In genomic region chr22:23219787-23220484, GRCh38 we compare ENCODE assay signal across 8 cellular contexts. TPM values are rescaled to one million over a fixed set of nuclear protein-coding genes. Genes with fewer than 3 reads are reported as not detected.
DNase-seq lines count a peak whose midpoint lies in the region; ATAC-seq and TF ChIP-seq lines count a peak whose summit lies in the region.

No MANE protein-coding gene starts in this region.

- H3K4me1 ChIP-seq in rectal smooth muscle tissue (ENCODE audit: control insufficient read depth, insufficient read depth, low read length) = peaks cover 3% of the 10 kb centered on the region

- peak overlapping the region; percentile 74 for H3K4me3 Mint-ChIP-seq in activated B cell treated with CpG ODN at 0.5 μM for 24 hours

- H3K27me3 ChIP-seq in HL-60 (ENCODE audit: insufficient read depth, poor library complexity, severe bottlenecking) = no peaks in the 10 kb centered on the region
- no peaks in the 10 kb centered on the region for H3K27me3 ChIP-seq in rectal smooth muscle tissue (ENCODE audit: control insufficient read depth, insufficient read depth, low read length)

- peak overlapping the region; percentile 88 for H3K27ac ChIP-seq in HL-60 (replicated peaks)
- H3K27ac ChIP-seq in rectal smooth muscle tissue (ENCODE audit: low read depth, low read length) = no peak overlapping the region

- no peaks in the 10 kb centered on the region for H3K36me3 Mint-ChIP-seq in activated B cell treated with CpG ODN at 0.5 μM for 24 hours (ENCODE audit: low read depth)

- peaks cover 73% of the 10 kb centered on the region for H3K4me1 Mint-ChIP-seq in activated B cell treated with CpG ODN at 0.5 μM for 24 hours

- H3K4me3 ChIP-seq in HL-60 (replicated peaks; ENCODE audit: insufficient read depth, low read length) (no peak overlapping the region), rectal smooth muscle tissue (ENCODE audit: low read length) (peak overlapping the region; percentile 17)

- intact Hi-C loops in left ventricle myocardium superior (cut with micrococcal nuclease) = no loop called here
- intact Hi-C loops in Right ventricle myocardium inferior (cut with DNase I) = no loop called here
- intact Hi-C loops in activated B cell treated with CpG ODN at 0.5 μM for 24 hours (cut with micrococcal nuclease) = loop anchor here (1.0 to 2.0 kb wide), 6 partner anchors 12 to 77 kb away; no protein-coding TSS in a partner anchor

- H3K9ac ChIP-seq in rectal smooth muscle tissue (ENCODE audit: low read length) = no peak overlapping the region

- no peaks in the 10 kb centered on the region for H3K9me3 Mint-ChIP-seq in activated B cell treated with CpG ODN at 0.5 μM for 24 hours

- DNase-seq in left ventricle myocardium superior = peak; percentile 39
- DNase-seq in Right ventricle myocardium inferior (ENCODE audit: missing footprints) = no peak
- peak; percentile 81 to 89 for DNase-seq in HL-60 (ENCODE audit: low read depth in 1 of 2, low spot score in 1 of 2)
- peak; percentile 66 for DNase-seq in activated B cell treated with CpG ODN at 0.5 μM for 24 hours
- DNase-seq in dermis blood vessel endothelial cell = peak; percentile 69
- DNase-seq in NCI-H1105 treated with DMSO at 0.1 percent for 48 hours (lab: John Stamatoyannopoulos, UW) = no peak

- POLR2A ChIA-PET in activated B cell treated with CpG ODN at 0.5 μM for 24 hours (lab: Charles Lee) = interaction anchor here (1.1 to 4.7 kb wide), 6 partner anchors 12 to 76 kb away, joined by 4 to 17 read pairs (median 8); no protein-coding TSS in a partner anchor

- CTCF ChIA-PET in activated B cell treated with CpG ODN at 0.5 μM for 24 hours (lab: Charles Lee) = interaction anchor here (1.7 to 2.2 kb wide), 3 partner anchors 39 to 62 kb away, joined by 4 to 7 read pairs (median 7); partner anchors contain the start of gene BCR

- no peaks in the 10 kb centered on the region for H3K36me3 ChIP-seq in rectal smooth muscle tissue (ENCODE audit: control insufficient read depth, insufficient read depth, low read length)

- TF ChIP-seq CTCF in HL-60 (IDR thresholded peaks at IDR 0.05; ENCODE audit: insufficient read depth, low read length) (no peak), activated B cell treated with CpG ODN at 0.5 μM for 24 hours (IDR thresholded peaks at IDR 0.05) (no peak)

- H3K27ac Mint-ChIP-seq in activated B cell treated with CpG ODN at 0.5 μM for 24 hours = peak overlapping the region; percentile 61

- ATAC-seq in left ventricle myocardium superior = no peak
- no peak for ATAC-seq in Right ventricle myocardium inferior
- ATAC-seq in activated B cell treated with CpG ODN at 0.5 μM for 24 hours (ENCODE audit: low read depth) = peak; percentile 88
- ATAC-seq in GM21526 (IDR thresholded peaks at IDR 0.05; ENCODE audit: low FRiP score, unreplicated experiment) = no peak

- no peaks in the 10 kb centered on the region for H3K27me3 Mint-ChIP-seq in activated B cell treated with CpG ODN at 0.5 μM for 24 hours

RNA-seq across cellular contexts. Expression of gene BCR, which starts 39.6 kb away (rescaled TPM):
- total RNA-seq in left ventricle myocardium superior (25.0 TPM), Right ventricle myocardium inferior (29.0 TPM), activated B cell treated with CpG ODN at 0.5 μM for 24 hours (20.9 and 23.8 TPM in 2 replicates), dermis blood vessel endothelial cell (186 and 288 TPM in 2 replicates)

Comparison
In these comparisons a context has a peak if more than half of its experiments do, and no peak if none do; other contexts are left out.
1. DNase-seq: peak in left ventricle myocardium superior (single experiment), HL-60 (2 of 2), activated B cell treated with CpG ODN at 0.5 μM for 24 hours (single experiment) and dermis blood vessel endothelial cell (single experiment); none in Right ventricle myocardium inferior (single experiment) and NCI-H1105 treated with DMSO at 0.1 percent for 48 hours (single experiment).